ENCODE assay signal across 12 cellular contexts in the genomic region with DNA sequence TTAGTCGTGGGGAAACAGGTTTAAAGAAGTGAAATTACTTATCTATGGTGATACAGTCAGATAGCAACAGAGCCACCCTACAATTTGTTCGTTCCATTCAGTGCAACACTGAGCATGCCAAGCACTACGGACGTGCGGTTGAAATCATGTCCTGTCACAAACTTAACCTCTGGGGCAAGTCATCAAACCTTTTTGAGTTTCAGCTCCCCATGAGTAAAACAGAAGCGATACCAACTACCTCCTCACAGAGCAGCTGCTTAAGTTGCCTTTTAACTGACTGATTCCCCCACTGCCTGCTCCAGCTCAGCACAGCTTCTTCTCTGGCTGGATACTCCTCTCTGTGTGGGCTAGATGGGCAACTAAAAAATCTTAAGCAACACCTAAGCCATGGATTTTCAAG. TPM values are rescaled to one million over a fixed set of nuclear protein-coding genes. Genes with fewer than 3 reads are reported as not detected.
DNase-seq lines count a peak whose midpoint lies in the region; ATAC-seq lines count a peak whose summit lies in the region.
"Had no signal": no experiment of that assay in that cellular context is flagged by ENCODE, and none has a peak within 500 bp of the region (broad histone marks: within the 10 kb centered on the region; RNA-seq: fewer than 3 reads in every experiment).

No MANE protein-coding gene starts in this region.

- no peak overlapping the region for H3K4me3 Mint-ChIP-seq in stimulated activated naive CD8-positive, alpha-beta T cell treated with anti-CD3 and anti-CD28 coated beads, Interleukin-15, amount 100 ng/mL, for 72 hours
- H3K4me3 Mint-ChIP-seq: T-helper 17 cell had no signal

- no peak overlapping the region for H3K27ac Mint-ChIP-seq in activated naive CD4-positive, alpha-beta T cell treated with anti-CD3 and anti-CD28 coated beads, Interleukin-2, amount 50 U/mL, for 72 hours
- no peak overlapping the region for H3K27ac Mint-ChIP-seq in stimulated activated naive CD8-positive, alpha-beta T cell treated with anti-CD3 and anti-CD28 coated beads, Interleukin-15, amount 100 ng/mL, for 72 hours
- H3K27ac Mint-ChIP-seq: T-helper 17 cell had no signal

- H3K36me3 Mint-ChIP-seq in activated naive CD4-positive, alpha-beta T cell treated with anti-CD3 and anti-CD28 coated beads, Interleukin-2, amount 50 U/mL, for 72 hours = no peaks in the 10 kb centered on the region

- no peaks in the 10 kb centered on the region for H3K27me3 Mint-ChIP-seq in stimulated activated naive CD8-positive, alpha-beta T cell treated with anti-CD3 and anti-CD28 coated beads, Interleukin-15, amount 100 ng/mL, for 72 hours
- H3K27me3 Mint-ChIP-seq: T-helper 17 cell had no signal

- ATAC-seq in activated naive CD4-positive, alpha-beta T cell treated with anti-CD3 and anti-CD28 coated beads, Interleukin-2, amount 50 U/mL, for 72 hours = peak; percentile 70 to 85
- ATAC-seq in HG02588 (IDR thresholded peaks at IDR 0.05; ENCODE audit: unreplicated experiment) (peak; percentile 73), HG03354 (IDR thresholded peaks at IDR 0.05; ENCODE audit: poor library complexity, severe bottlenecking, unreplicated experiment) (peak; percentile 64)
- ATAC-seq in stimulated activated naive CD8-positive, alpha-beta T cell treated with anti-CD3 and anti-CD28 coated beads, Interleukin-15, amount 100 ng/mL, for 72 hours = peak; percentile 59
- ATAC-seq: T-helper 17 cell had no signal

- DNase-seq in activated naive CD4-positive, alpha-beta T cell treated with anti-CD3 and anti-CD28 coated beads, Interleukin-2, amount 50 U/mL, for 72 hours (ENCODE audit: low spot score in 2 of 2) = no peak
- DNase-seq in activated naive CD4-positive, alpha-beta T cell (lab: John Stamatoyannopoulos, UW) = no peak
- no peak for DNase-seq in stimulated activated naive CD8-positive, alpha-beta T cell treated with anti-CD3 and anti-CD28 coated beads, Interleukin-15, amount 100 ng/mL, for 72 hours
- no peak for DNase-seq in hippocampal formation (lab: John Stamatoyannopoulos, UW)
- no peak for DNase-seq in NCI-H2107 treated with DMSO at 0.1 percent for 48 hours (lab: John Stamatoyannopoulos, UW; ENCODE audit: unreplicated experiment)
- no peak for DNase-seq in NCI-H187 (lab: John Stamatoyannopoulos, UW)
- DNase-seq: DND-41, T-helper 17 cell had no signal

- H3K4me1 Mint-ChIP-seq in stimulated activated naive CD8-positive, alpha-beta T cell treated with anti-CD3 and anti-CD28 coated beads, Interleukin-15, amount 100 ng/mL, for 72 hours = peaks cover 23% of the 10 kb centered on the region

- no peaks in the 10 kb centered on the region for H3K9me3 Mint-ChIP-seq in activated naive CD4-positive, alpha-beta T cell treated with anti-CD3 and anti-CD28 coated beads, Interleukin-2, amount 50 U/mL, for 72 hours
- H3K9me3 Mint-ChIP-seq in stimulated activated naive CD8-positive, alpha-beta T cell treated with anti-CD3 and anti-CD28 coated beads, Interleukin-15, amount 100 ng/mL, for 72 hours = no peaks in the 10 kb centered on the region

RNA-seq across cellular contexts. Expression of a gene that starts 36.0 kb away (rescaled TPM):
- under 1 TPM; 0.14 TPM for total RNA-seq in activated naive CD4-positive, alpha-beta T cell treated with anti-CD3 and anti-CD28 coated beads, Interleukin-2, amount 50 U/mL, for 72 hours
- total RNA-seq: LHCN-M2, liver had no signal
